1 cellular context compared by ENCODE assay signal in the genomic region with DNA sequence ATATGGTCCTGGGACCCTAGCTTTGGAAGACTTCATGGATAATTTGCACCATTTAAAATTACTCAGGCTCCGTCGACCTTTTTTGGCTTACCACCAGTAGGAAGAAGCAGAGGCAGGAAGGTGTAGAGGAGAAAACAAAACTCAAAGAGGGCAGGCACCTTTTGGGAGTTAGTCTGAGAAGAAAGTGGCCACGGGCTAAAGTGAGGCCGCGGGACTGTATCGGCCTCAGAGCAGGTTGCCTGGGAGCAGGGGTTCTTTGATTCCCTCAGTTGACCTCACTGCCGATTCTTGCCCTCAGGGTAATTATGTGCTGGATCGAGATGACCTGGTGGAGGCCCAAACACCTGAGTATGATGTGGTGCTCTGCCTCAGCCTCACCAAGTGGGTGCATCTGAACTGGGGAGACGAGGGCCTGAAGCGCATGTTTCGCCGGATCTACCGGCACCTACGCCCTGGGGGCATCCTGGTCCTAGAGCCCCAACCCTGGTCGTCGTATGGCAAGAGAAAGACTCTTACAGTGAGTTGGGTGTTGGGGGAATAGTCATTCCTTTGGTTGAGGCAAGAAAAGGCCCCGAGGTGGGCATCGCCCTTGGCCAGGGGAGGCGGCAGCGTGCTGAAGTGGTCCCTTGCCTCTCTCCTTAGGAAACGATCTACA.
TF ChIP-seq lines count a peak whose summit lies in the region.

No MANE protein-coding gene starts in this region.

TF ChIP-seq in HepG2, 621 proteins besides CTCF, POLR2A, EP300 and RAD21:
- TF ChIP-seq RBFOX2 (IDR thresholded peaks at IDR 0.05; ENCODE audit: low read depth, low read length) (peak; percentile 56), ZBTB20 (CRISPR knock-in tag; IDR thresholded peaks at IDR 0.05; ENCODE audit: borderline replicate concordance, low read depth) (no peak), AGO2 (optimal IDR thresholded peaks at IDR 0.05; ENCODE audit: low read depth, low read length) (peak; percentile 74), ZBTB38 (CRISPR knock-in tag; IDR thresholded peaks at IDR 0.05) (peak; percentile 39; the same call in 1 of the 2 replicates)
- TF ChIP-seq, protein P1, sequence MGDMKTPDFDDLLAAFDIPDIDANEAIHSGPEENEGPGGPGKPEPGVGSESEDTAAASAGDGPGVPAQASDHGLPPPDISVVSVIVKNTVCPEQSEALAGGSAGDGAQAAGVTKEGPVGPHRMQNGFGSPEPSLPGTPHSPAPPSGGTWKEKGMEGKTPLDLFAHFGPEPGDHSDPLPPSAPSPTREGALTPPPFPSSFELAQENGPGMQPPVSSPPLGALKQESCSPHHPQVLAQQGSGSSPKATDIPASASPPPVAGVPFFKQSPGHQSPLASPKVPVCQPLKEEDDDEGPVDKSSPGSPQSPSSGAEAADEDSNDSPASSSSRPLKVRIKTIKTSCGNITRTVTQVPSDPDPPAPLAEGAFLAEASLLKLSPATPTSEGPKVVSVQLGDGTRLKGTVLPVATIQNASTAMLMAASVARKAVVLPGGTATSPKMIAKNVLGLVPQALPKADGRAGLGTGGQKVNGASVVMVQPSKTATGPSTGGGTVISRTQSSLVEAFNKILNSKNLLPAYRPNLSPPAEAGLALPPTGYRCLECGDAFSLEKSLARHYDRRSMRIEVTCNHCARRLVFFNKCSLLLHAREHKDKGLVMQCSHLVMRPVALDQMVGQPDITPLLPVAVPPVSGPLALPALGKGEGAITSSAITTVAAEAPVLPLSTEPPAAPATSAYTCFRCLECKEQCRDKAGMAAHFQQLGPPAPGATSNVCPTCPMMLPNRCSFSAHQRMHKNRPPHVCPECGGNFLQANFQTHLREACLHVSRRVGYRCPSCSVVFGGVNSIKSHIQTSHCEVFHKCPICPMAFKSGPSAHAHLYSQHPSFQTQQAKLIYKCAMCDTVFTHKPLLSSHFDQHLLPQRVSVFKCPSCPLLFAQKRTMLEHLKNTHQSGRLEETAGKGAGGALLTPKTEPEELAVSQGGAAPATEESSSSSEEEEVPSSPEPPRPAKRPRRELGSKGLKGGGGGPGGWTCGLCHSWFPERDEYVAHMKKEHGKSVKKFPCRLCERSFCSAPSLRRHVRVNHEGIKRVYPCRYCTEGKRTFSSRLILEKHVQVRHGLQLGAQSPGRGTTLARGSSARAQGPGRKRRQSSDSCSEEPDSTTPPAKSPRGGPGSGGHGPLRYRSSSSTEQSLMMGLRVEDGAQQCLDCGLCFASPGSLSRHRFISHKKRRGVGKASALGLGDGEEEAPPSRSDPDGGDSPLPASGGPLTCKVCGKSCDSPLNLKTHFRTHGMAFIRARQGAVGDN (CRISPR knock-in tag; IDR thresholded peaks at IDR 0.05): 0 out of 2 replicates have a peak, but pooled peaks have one; percentile 18
